In the genomic region with DNA sequence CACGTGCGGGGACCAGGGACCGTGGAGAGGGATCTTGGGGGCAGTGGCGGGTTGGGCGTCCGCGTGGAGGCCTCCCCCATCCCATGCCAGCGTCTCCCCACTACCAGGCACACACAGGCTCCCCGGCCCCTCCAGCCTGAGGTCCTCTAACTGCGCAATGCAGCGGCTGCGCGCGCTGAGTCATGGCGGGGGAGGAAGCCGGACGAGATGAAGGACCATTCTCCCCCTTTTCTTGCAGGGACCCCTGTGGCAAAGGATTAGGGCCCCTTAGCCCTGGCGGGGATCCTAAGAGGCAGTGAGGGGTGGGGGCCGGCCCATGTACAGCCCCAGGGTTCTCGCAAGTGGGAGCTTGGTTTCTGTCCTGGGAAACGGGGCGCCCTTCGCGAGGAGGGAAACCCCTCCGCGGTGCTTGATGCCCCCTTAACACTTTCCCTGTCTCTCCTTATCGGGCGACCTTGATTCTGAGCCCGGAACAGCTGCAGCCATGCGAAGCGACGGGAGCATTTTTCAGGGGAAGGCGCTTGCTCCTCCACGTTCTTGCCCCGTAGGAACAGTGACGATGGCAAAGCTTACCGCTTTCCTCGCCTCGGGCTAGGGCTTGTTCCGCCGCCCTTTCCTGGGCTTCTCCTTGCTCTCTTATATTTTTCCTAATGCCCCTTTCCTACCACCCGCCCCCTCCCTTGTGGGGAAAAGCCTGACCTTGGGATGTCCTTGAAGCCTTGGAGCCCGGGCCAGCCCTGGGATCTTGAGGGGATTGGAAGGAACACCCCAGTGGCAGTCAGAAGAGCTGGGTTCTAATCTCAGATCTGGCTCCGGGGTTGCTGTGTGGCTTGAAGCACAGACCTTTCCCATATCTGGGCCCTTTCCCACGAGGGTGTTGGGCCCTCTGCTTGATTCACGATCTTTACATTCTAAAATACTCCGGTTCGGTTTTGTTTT, we compare ENCODE assay signal across 8 cellular contexts. TPM values are rescaled to one million over a fixed set of nuclear protein-coding genes. Genes with fewer than 3 reads are reported as not detected.
DNase-seq lines count a peak whose midpoint lies in the region; ATAC-seq and TF ChIP-seq lines count a peak whose summit lies in the region.

No MANE protein-coding gene starts in this region.

- peaks cover 28 to 50% of the 10 kb centered on the region in 2 experiments for H3K36me3 ChIP-seq in HCT116 (ENCODE audit: control insufficient read depth in 1 of 2, insufficient read depth in 2 of 2, low read length in 2 of 2)
- peaks cover 59% of the 10 kb centered on the region for H3K36me3 ChIP-seq in WERI-Rb-1

- POLR2A ChIA-PET in HCT116 (lab: Charles Lee), result interaction anchor here (1.2 to 2.7 kb wide), 5 partner anchors 8 to 24 kb away, joined by 4 to 13 read pairs (median 11); a partner anchor contains a TSS

- intact Hi-C loops in HCT116 (cut with micrococcal nuclease) (no loop called here), natural killer cell (cut with micrococcal nuclease) (loop anchor here (1.0 to 10.0 kb wide), 2 partner anchors 9 to 339 kb away; a partner anchor contains a TSS)

- H3K9me3 ChIP-seq in HCT116 (ENCODE audit: control insufficient read depth in 1 of 2, insufficient read depth in 1 of 2, low read depth in 1 of 2, low read length in 2 of 2) (no peaks in the 10 kb centered on the region), WERI-Rb-1 (ENCODE audit: severe bottlenecking) (peaks cover 2% of the 10 kb centered on the region)

- DNase-seq in AG09309 (ENCODE audit: low read depth), result no peak
- DNase-seq in HCT116 (ENCODE audit: low read depth, low spot score), result no peak
- DNase-seq in WERI-Rb-1, result peak; percentile 26
- DNase-seq in epithelial cell of esophagus (ENCODE audit: low read depth), result peak; percentile 66
- no peak for DNase-seq in natural killer cell
- DNase-seq in GM20000 (ENCODE audit: low spot score), result no peak
- no peak for DNase-seq in cortex of kidney (lab: John Stamatoyannopoulos, UW)

- ATAC-seq in HCT116, result peak; percentile 4
- peak in 1 of 3 donors; percentile 10 for ATAC-seq in natural killer cell
- ATAC-seq in GM19452 (IDR thresholded peaks at IDR 0.05; ENCODE audit: unreplicated experiment), result no peak

- no peaks in the 10 kb centered on the region for H3K36me3 Mint-ChIP-seq in natural killer cell

- H3K27ac ChIP-seq in HCT116 (ENCODE audit: low read depth, low read length), result peak overlapping the region; percentile 100
- H3K27ac ChIP-seq in WERI-Rb-1, result peak overlapping the region; percentile 94

- H2AFZ ChIP-seq in HCT116 (ENCODE audit: low read depth, low read length, poor library complexity, severe bottlenecking), result no peak overlapping the region

- H3K27me3 ChIP-seq in HCT116 (ENCODE audit: insufficient read depth, low read length), result no peaks in the 10 kb centered on the region
- H3K27me3 ChIP-seq in WERI-Rb-1 (ENCODE audit: insufficient read depth, low read depth, severe bottlenecking), result no peaks in the 10 kb centered on the region

- H3K27ac Mint-ChIP-seq in natural killer cell, result peak overlapping the region; percentile 94 to 98

- no peaks in the 10 kb centered on the region for H3K9me2 ChIP-seq in HCT116 (ENCODE audit: insufficient read depth)

- H3K9me3 Mint-ChIP-seq in natural killer cell, result no peaks in the 10 kb centered on the region

- peak overlapping the region; percentile 99 for H3K9ac ChIP-seq in HCT116 (ENCODE audit: low read length)

- TSS peak; percentile 54 for BruUV-seq in HCT116 (replicated peaks; lab: Mats Ljungman, UMichigan)

- H3K27me3 Mint-ChIP-seq in natural killer cell (ENCODE audit: low read depth in 2 of 2), result no peaks in the 10 kb centered on the region

- peaks cover 18 to 42% of the 10 kb centered on the region in 2 experiments for H3K4me1 ChIP-seq in HCT116 (ENCODE audit: control insufficient read depth in 1 of 2, insufficient read depth in 2 of 2, low read length in 2 of 2)

- H4K20me1 ChIP-seq in HCT116 (ENCODE audit: insufficient read depth), result peaks cover 8% of the 10 kb centered on the region; the same call in 1 of the 2 replicates

- TF ChIP-seq RAD21 in HCT116 (IDR thresholded peaks at IDR 0.05; ENCODE audit: low read depth), result no peak

- CTCF ChIA-PET in HCT116 (lab: Charles Lee), result interaction anchor here (1.1 to 4.4 kb wide), 3 partner anchors 9 to 26 kb away, joined by 4 to 28 read pairs (median 10); a partner anchor contains a TSS

- peaks cover 36 to 59% of the 10 kb centered on the region in 2 donors for H3K4me1 Mint-ChIP-seq in natural killer cell

- TF ChIP-seq POLR2A in HCT116 (IDR thresholded peaks at IDR 0.05; ENCODE audit: borderline replicate concordance, extremely low read depth, insufficient read depth, insufficient read length), result no peak

- H3K79me2 ChIP-seq in HCT116 (ENCODE audit: insufficient read depth, low read length), result peaks cover 61% of the 10 kb centered on the region

- RAD21 ChIA-PET in HCT116 (lab: Charles Lee; ENCODE audit: low non-redundant PET in 1 of 2, low total read pairs in 2 of 2, uncharacterized antibody in 2 of 2, unreplicated experiment in 2 of 2), result no interaction called here

- H3K4me2 ChIP-seq in HCT116 (ENCODE audit: low read length), result peak overlapping the region; percentile 95

- H3K4me3 ChIP-seq in AG09309 (ENCODE audit: control insufficient read depth, low read depth, low read length), result peak overlapping the region; percentile 99
- peak overlapping the region; percentile 98 for H3K4me3 ChIP-seq in HCT116 (replicated peaks in 1 of 2; ENCODE audit: low read depth in 1 of 2, low read length in 2 of 2)
- peak overlapping the region; percentile 96 for H3K4me3 ChIP-seq in WERI-Rb-1 (ENCODE audit: low read depth, low read length)
- H3K4me3 ChIP-seq in epithelial cell of esophagus (ENCODE audit: low read length), result peak overlapping the region; percentile 96

- TF ChIP-seq CTCF in AG09309 (IDR thresholded peaks at IDR 0.05; ENCODE audit: control insufficient read depth, insufficient read depth, low read depth, low read length, missing control alignments), result no peak
- TF ChIP-seq CTCF in HCT116 (IDR thresholded peaks at IDR 0.05 in 2 of 3, conservative IDR thresholded peaks at IDR 0.05 in 1 of 3; ENCODE audit: borderline replicate concordance in 1 of 3, insufficient read depth in 1 of 3, low read depth in 2 of 3, low read length in 2 of 3), result no peak
- TF ChIP-seq CTCF in WERI-Rb-1 (IDR thresholded peaks at IDR 0.05; ENCODE audit: low read depth, low read length), result no peak
- TF ChIP-seq CTCF in epithelial cell of esophagus (IDR thresholded peaks at IDR 0.05; ENCODE audit: insufficient read depth, low read depth, low read length, missing control alignments), result no peak
- TF ChIP-seq CTCF in natural killer cell (IDR thresholded peaks at IDR 0.05), result no peak
- TF ChIP-seq CTCF in GM20000 (IDR thresholded peaks at IDR 0.05; ENCODE audit: extremely low read depth, missing control alignments), result no peak

- H3K4me3 Mint-ChIP-seq in natural killer cell, result peak overlapping the region; percentile 98

TF ChIP-seq in HCT116, 20 proteins besides CTCF, POLR2A, EP300 and RAD21:
- no peak for TF ChIP-seq ZNF274 (IDR thresholded peaks at IDR 0.05; ENCODE audit: low read depth, low read length)
- no peak for TF ChIP-seq CBX3 (IDR thresholded peaks at IDR 0.05; ENCODE audit: low read depth)
- TF ChIP-seq SRF (IDR thresholded peaks at IDR 0.05; ENCODE audit: low read depth), result no peak
- no peak for TF ChIP-seq FOSL1 (IDR thresholded peaks at IDR 0.05; ENCODE audit: low read depth)
- TF ChIP-seq, protein P1, sequence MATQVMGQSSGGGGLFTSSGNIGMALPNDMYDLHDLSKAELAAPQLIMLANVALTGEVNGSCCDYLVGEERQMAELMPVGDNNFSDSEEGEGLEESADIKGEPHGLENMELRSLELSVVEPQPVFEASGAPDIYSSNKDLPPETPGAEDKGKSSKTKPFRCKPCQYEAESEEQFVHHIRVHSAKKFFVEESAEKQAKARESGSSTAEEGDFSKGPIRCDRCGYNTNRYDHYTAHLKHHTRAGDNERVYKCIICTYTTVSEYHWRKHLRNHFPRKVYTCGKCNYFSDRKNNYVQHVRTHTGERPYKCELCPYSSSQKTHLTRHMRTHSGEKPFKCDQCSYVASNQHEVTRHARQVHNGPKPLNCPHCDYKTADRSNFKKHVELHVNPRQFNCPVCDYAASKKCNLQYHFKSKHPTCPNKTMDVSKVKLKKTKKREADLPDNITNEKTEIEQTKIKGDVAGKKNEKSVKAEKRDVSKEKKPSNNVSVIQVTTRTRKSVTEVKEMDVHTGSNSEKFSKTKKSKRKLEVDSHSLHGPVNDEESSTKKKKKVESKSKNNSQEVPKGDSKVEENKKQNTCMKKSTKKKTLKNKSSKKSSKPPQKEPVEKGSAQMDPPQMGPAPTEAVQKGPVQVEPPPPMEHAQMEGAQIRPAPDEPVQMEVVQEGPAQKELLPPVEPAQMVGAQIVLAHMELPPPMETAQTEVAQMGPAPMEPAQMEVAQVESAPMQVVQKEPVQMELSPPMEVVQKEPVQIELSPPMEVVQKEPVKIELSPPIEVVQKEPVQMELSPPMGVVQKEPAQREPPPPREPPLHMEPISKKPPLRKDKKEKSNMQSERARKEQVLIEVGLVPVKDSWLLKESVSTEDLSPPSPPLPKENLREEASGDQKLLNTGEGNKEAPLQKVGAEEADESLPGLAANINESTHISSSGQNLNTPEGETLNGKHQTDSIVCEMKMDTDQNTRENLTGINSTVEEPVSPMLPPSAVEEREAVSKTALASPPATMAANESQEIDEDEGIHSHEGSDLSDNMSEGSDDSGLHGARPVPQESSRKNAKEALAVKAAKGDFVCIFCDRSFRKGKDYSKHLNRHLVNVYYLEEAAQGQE (IDR thresholded peaks at IDR 0.05; ENCODE audit: low read depth), result no peak
- TF ChIP-seq CEBPB (IDR thresholded peaks at IDR 0.05; ENCODE audit: low read depth), result no peak

RNA-seq across cellular contexts. Expression of a gene that starts 0.7 kb away (rescaled TPM):
- total RNA-seq in HCT116 (2021; ENCODE audit: unreplicated experiment), result 2,423 TPM
- polyA plus RNA-seq in HCT116 (2012), result 4,933 and 5,901 TPM in 2 replicates
- total RNA-seq in natural killer cell, result 100 to 1,000 TPM; 412 to 544 (median 490) TPM

RNA-seq across cellular contexts. Expression of a gene that starts 9.6 kb away (rescaled TPM):
- total RNA-seq in HCT116 (2021; ENCODE audit: unreplicated experiment), result 165 TPM
- 185 and 187 TPM in 2 replicates for polyA plus RNA-seq in HCT116 (2012)
- total RNA-seq in natural killer cell, result 100 to 1,000 TPM; 119 to 132 (median 130) TPM

RNA-seq across cellular contexts. Expression of a gene that starts 25.5 kb away (rescaled TPM):
- total RNA-seq in HCT116 (2021; ENCODE audit: unreplicated experiment) (1.4 TPM), natural killer cell (1 to 10 TPM in 1 of 3 donors, under 1 TPM in 2; 0.91 to 1.1 (median 0.98) TPM)
- polyA plus RNA-seq in HCT116 (2012), result 1.2 and 1.5 TPM in 2 replicates

RNA-seq across cellular contexts. Expression of a gene that starts 29.8 kb away (rescaled TPM):
- 10.9 TPM for total RNA-seq in HCT116 (2021; ENCODE audit: unreplicated experiment)
- 13.9 and 16.3 TPM in 2 replicates for polyA plus RNA-seq in HCT116 (2012)
- total RNA-seq in natural killer cell, result 100 to 1,000 TPM; 148 to 177 (median 160) TPM

RNA-seq across cellular contexts. Expression of a gene that starts 35.1 kb away (rescaled TPM):
- total RNA-seq in HCT116 (2021; ENCODE audit: unreplicated experiment), result 1.0 TPM
- polyA plus RNA-seq in HCT116 (2012), result 2.1 and 2.3 TPM in 2 replicates
- total RNA-seq in natural killer cell, result 1 to 10 TPM in 2 of 3 donors, under 1 TPM in 1; 0.88 to 2.0 (median 1.7) TPM

Comparison
In these comparisons a context has a peak if more than half of its experiments do, and no peak if none do; other contexts are left out.
1. DNase-seq: peak in WERI-Rb-1 (single experiment) and epithelial cell of esophagus (single experiment); none in AG09309 (single experiment), HCT116 (single experiment), natural killer cell (single experiment), GM20000 (single experiment) and cortex of kidney (single experiment).
2. Peak in every context shown above with its lines, with median percentiles within 50 percentile points of each other: H3K4me3 ChIP-seq.